ENCODE assay signal across 9 cellular contexts in genomic region chr12:7645395-7646177, GRCh38. TPM values are rescaled to one million over a fixed set of nuclear protein-coding genes. Genes with fewer than 3 reads are reported as not detected.
DNase-seq lines count a peak whose midpoint lies in the region; ATAC-seq and TF ChIP-seq lines count a peak whose summit lies in the region.
"Had no signal": no experiment of that assay in that cellular context is flagged by ENCODE, and none has a peak within 500 bp of the region (broad histone marks: within the 10 kb centered on the region; RNA-seq: fewer than 3 reads in every experiment).

No MANE protein-coding gene starts in this region.

- H3K9ac ChIP-seq in iPS-18a (ENCODE audit: low read length), result peak overlapping the region; percentile 13

- H3K9me3 Mint-ChIP-seq in activated CD8-positive, alpha-beta T cell treated with anti-CD3 and anti-CD28 coated beads, Interleukin-2, amount 10 ng/mL, durations not matched to agents 7 days and 5 days (ENCODE audit: insufficient read depth), result no peaks in the 10 kb centered on the region

- POLR2A ChIA-PET in activated CD8-positive, alpha-beta T cell treated with anti-CD3 and anti-CD28 coated beads, Interleukin-2, amount 10 ng/mL, durations not matched to agents 7 days and 5 days (lab: Charles Lee), result no interaction called here

- no peaks in the 10 kb centered on the region for H3K9me3 ChIP-seq in right atrium auricular region
- H3K9me3 ChIP-seq in iPS-18a (ENCODE audit: control insufficient read depth, low read depth, low read length), result no peaks in the 10 kb centered on the region

- H3K4me3 Mint-ChIP-seq in activated CD8-positive, alpha-beta T cell treated with anti-CD3 and anti-CD28 coated beads, Interleukin-2, amount 10 ng/mL, durations not matched to agents 7 days and 5 days, result no peak overlapping the region

- peaks cover 11% of the 10 kb centered on the region for H3K4me1 Mint-ChIP-seq in activated CD8-positive, alpha-beta T cell treated with anti-CD3 and anti-CD28 coated beads, Interleukin-2, amount 10 ng/mL, durations not matched to agents 7 days and 5 days (ENCODE audit: low read depth)

- DNase-seq in right atrium auricular region (ENCODE audit: low spot score), result no peak
- no peak for DNase-seq in Right ventricle myocardium inferior (ENCODE audit: missing footprints)
- DNase-seq in Kasumi-1 (lab: John Stamatoyannopoulos, UW), result peak; percentile 17 to 21
- DNase-seq in activated CD8-positive, alpha-beta T cell treated with anti-CD3 and anti-CD28 coated beads, Interleukin-2, amount 10 ng/mL, durations not matched to agents 7 days and 5 days, result peak; percentile 48
- DNase-seq in stimulated activated CD8-positive, alpha-beta memory T cell treated with anti-CD3 and anti-CD28 coated beads, Interleukin-4, amount 100 ng/mL, for 48 hours, result peak; percentile 48
- DNase-seq in DMS153 (lab: John Stamatoyannopoulos, UW), result no peak

- CTCF ChIA-PET in activated CD8-positive, alpha-beta T cell treated with anti-CD3 and anti-CD28 coated beads, Interleukin-2, amount 10 ng/mL, durations not matched to agents 7 days and 5 days (lab: Charles Lee), result no interaction called here

- H3K4me3 ChIP-seq in right atrium auricular region (no peak overlapping the region), iPS-18a (ENCODE audit: low read length) (peak overlapping the region; percentile 30)

- no peaks in the 10 kb centered on the region for H3K27me3 Mint-ChIP-seq in activated CD8-positive, alpha-beta T cell treated with anti-CD3 and anti-CD28 coated beads, Interleukin-2, amount 10 ng/mL, durations not matched to agents 7 days and 5 days (ENCODE audit: low read depth)

- H3K27ac ChIP-seq in right atrium auricular region (no peak overlapping the region), iPS-18a (ENCODE audit: low read length) (peak overlapping the region; percentile 57)

- ATAC-seq in Right ventricle myocardium inferior (no peak), GM21717 (IDR thresholded peaks at IDR 0.05; ENCODE audit: unreplicated experiment) (no peak)
- ATAC-seq in activated CD8-positive, alpha-beta T cell treated with anti-CD3 and anti-CD28 coated beads, Interleukin-2, amount 10 ng/mL, durations not matched to agents 7 days and 5 days, result no peak

- no peaks in the 10 kb centered on the region for H3K36me3 Mint-ChIP-seq in activated CD8-positive, alpha-beta T cell treated with anti-CD3 and anti-CD28 coated beads, Interleukin-2, amount 10 ng/mL, durations not matched to agents 7 days and 5 days (ENCODE audit: low read depth)

- intact Hi-C loops in Right ventricle myocardium inferior (cut with DNase I), result no loop called here

- H3K27me3 ChIP-seq in right atrium auricular region (no peaks in the 10 kb centered on the region), iPS-18a (ENCODE audit: control insufficient read depth, insufficient read depth, low read length) (no peaks in the 10 kb centered on the region)

- TF ChIP-seq CTCF in right atrium auricular region (IDR thresholded peaks at IDR 0.05), result peak; percentile 90 to 91

- H3K4me1 ChIP-seq in right atrium auricular region, result no peaks in the 10 kb centered on the region
- H3K4me1 ChIP-seq in iPS-18a (ENCODE audit: control insufficient read depth, low read depth, low read length), result peaks cover 24% of the 10 kb centered on the region

- no peak overlapping the region for H3K27ac Mint-ChIP-seq in activated CD8-positive, alpha-beta T cell treated with anti-CD3 and anti-CD28 coated beads, Interleukin-2, amount 10 ng/mL, durations not matched to agents 7 days and 5 days

- H3K36me3 ChIP-seq in right atrium auricular region, result no peaks in the 10 kb centered on the region
- no peaks in the 10 kb centered on the region for H3K36me3 ChIP-seq in iPS-18a (ENCODE audit: control insufficient read depth, low read depth, low read length)

RNA-seq across cellular contexts. Expression of gene APOBEC1, which starts 20.1 kb away (rescaled TPM):
- total RNA-seq in right atrium auricular region (not detected), Right ventricle myocardium inferior (not detected)
- total RNA-seq in activated CD8-positive, alpha-beta T cell treated with anti-CD3 and anti-CD28 coated beads, Interleukin-2, amount 10 ng/mL, durations not matched to agents 7 days and 5 days, result not detected
- total RNA-seq: glomerular endothelial cell had no signal

RNA-seq across cellular contexts. Expression of gene GDF3, which starts 50.0 kb away (rescaled TPM):
- not detected for total RNA-seq in right atrium auricular region
- not detected for total RNA-seq in Right ventricle myocardium inferior
- not detected for total RNA-seq in activated CD8-positive, alpha-beta T cell treated with anti-CD3 and anti-CD28 coated beads, Interleukin-2, amount 10 ng/mL, durations not matched to agents 7 days and 5 days

Comparison
In these comparisons a context has a peak if more than half of its experiments do, and no peak if none do; other contexts are left out.
1. DNase-seq: peak in Kasumi-1 (2 of 2), activated CD8-positive, alpha-beta T cell treated with anti-CD3 and anti-CD28 coated beads, Interleukin-2, amount 10 ng/mL, durations not matched to agents 7 days and 5 days (single experiment) and stimulated activated CD8-positive, alpha-beta memory T cell treated with anti-CD3 and anti-CD28 coated beads, Interleukin-4, amount 100 ng/mL, for 48 hours (single experiment); none in right atrium auricular region (single experiment), Right ventricle myocardium inferior (single experiment) and DMS153 (single experiment).